Comparison of ENCODE assay signal across 13 cellular contexts in genomic region chr7:102284399-102284798, GRCh38. TPM values are rescaled to one million over a fixed set of nuclear protein-coding genes. Genes with fewer than 3 reads are reported as not detected.
A peak's percentile ranks its signal among the peaks of the same experiment; 100 is the strongest.
DNase-seq lines count a peak whose midpoint lies in the region; ATAC-seq and TF ChIP-seq lines count a peak whose summit lies in the region.
"Had no signal": no experiment of that assay in that cellular context is flagged by ENCODE, and none has a peak within 500 bp of the region (broad histone marks: within the 10 kb centered on the region; RNA-seq: fewer than 3 reads in every experiment).

No MANE protein-coding gene starts in this region.

- H2AFZ ChIP-seq in SK-N-SH (ENCODE audit: low read depth), result no peak overlapping the region

- BruUV-seq in Caco-2 (replicated peaks; lab: Mats Ljungman, UMichigan), result no TSS peak

- H3K36me3 ChIP-seq in SK-N-SH (replicated peaks in 1 of 2; ENCODE audit: control insufficient read depth in 1 of 2, insufficient read depth in 2 of 2, low read length in 1 of 2) (no peaks in the 10 kb centered on the region), Caco-2 (ENCODE audit: control insufficient read depth, insufficient read depth, low read length) (no peaks in the 10 kb centered on the region)
- H3K36me3 ChIP-seq: thyroid gland had no signal

- no peaks in the 10 kb centered on the region for H3F3A ChIP-seq in SK-N-SH (replicated peaks; ENCODE audit: insufficient read depth)

- POLR2A ChIA-PET in SK-N-SH (lab: Yijun Ruan, JAX) (interaction anchor here (1.3 kb wide), 1 partner anchor 111 kb away, joined by 5 read pairs; the partner anchor contains the start of gene PRKRIP1), Caco-2 (lab: Charles Lee) (no interaction called here)

- TF ChIP-seq RAD21 in SK-N-SH (IDR thresholded peaks at IDR 0.05; ENCODE audit: low read length), result no peak

- intact Hi-C loops in activated naive CD4-positive, alpha-beta T cell treated with anti-CD3 and anti-CD28 coated beads for 36 hours (cut with micrococcal nuclease), result loop anchor here (1.0 kb wide), 2 partner anchors 106 to 112 kb away; partner anchors contain the start of gene PRKRIP1
- intact Hi-C loops in Caco-2 (cut with micrococcal nuclease; ENCODE audit: unreplicated experiment), result loop anchor here (10.0 kb wide), 1 partner anchor 170 kb away; no protein-coding TSS in a partner anchor

- H3K27me3 ChIP-seq in SK-N-SH (ENCODE audit: insufficient read depth) (no peaks in the 10 kb centered on the region), Caco-2 (replicated peaks; ENCODE audit: control insufficient read depth, insufficient read depth, low read length) (no peaks in the 10 kb centered on the region)
- H3K27me3 ChIP-seq: thyroid gland had no signal

- H3K4me2 ChIP-seq in SK-N-SH, result no peak overlapping the region

- H3K27ac ChIP-seq in SK-N-SH (ENCODE audit: low read depth in 2 of 2, low read length in 1 of 2), result no peak overlapping the region

- H3K79me2 ChIP-seq in SK-N-SH (ENCODE audit: insufficient read depth), result no peaks in the 10 kb centered on the region

- WGBS in SK-N-SH (ENCODE audit: low lambda C conversion rate), result 90% methylated on average over 12 of the region's 12 CpGs

- H3K9me3 ChIP-seq in T-helper 17 cell (ENCODE audit: control insufficient read depth, low read length, poor library complexity, severe bottlenecking) (no peaks in the 10 kb centered on the region), SK-N-SH (no peaks in the 10 kb centered on the region), Caco-2 (no peaks in the 10 kb centered on the region)
- H3K9me3 ChIP-seq: thyroid gland had no signal

- no peak overlapping the region for H3K9ac ChIP-seq in SK-N-SH

- H3K4me1 Mint-ChIP-seq in activated naive CD4-positive, alpha-beta T cell treated with anti-CD3 and anti-CD28 coated beads for 36 hours (ENCODE audit: low read depth), result peaks cover 26% of the 10 kb centered on the region
- peaks cover 22% of the 10 kb centered on the region for H3K4me1 Mint-ChIP-seq in activated naive CD4-positive, alpha-beta T cell treated with anti-CD3 and anti-CD28 coated beads, Interleukin-2, amount 10 ng/mL, durations not matched to agents 7 days and 5 days
- peaks cover 26% of the 10 kb centered on the region for H3K4me1 Mint-ChIP-seq in T-helper 17 cell
- peaks cover 14 to 20% of the 10 kb centered on the region in 2 donors for H3K4me1 Mint-ChIP-seq in effector memory CD8-positive, alpha-beta T cell (ENCODE audit: low read depth in 2 of 2)
- H3K4me1 Mint-ChIP-seq in Caco-2 (ENCODE audit: low read depth, unreplicated experiment), result peaks cover 7% of the 10 kb centered on the region

- peak; percentile 52 for DNase-seq in activated naive CD4-positive, alpha-beta T cell treated with anti-CD3 and anti-CD28 coated beads for 36 hours
- DNase-seq in activated naive CD4-positive, alpha-beta T cell treated with anti-CD3 and anti-CD28 coated beads, Interleukin-2, amount 10 ng/mL, durations not matched to agents 7 days and 5 days, result no peak
- DNase-seq in T-helper 17 cell (no peak), SK-N-SH (no peak), Caco-2 (no peak), NK-92 (lab: John Stamatoyannopoulos, UW; ENCODE audit: unreplicated experiment) (no peak), NCI-H748 treated with DMSO at 0.1 percent for 48 hours (lab: John Stamatoyannopoulos, UW) (no peak)
- DNase-seq in effector memory CD8-positive, alpha-beta T cell, result no peak
- DNase-seq: cortex of kidney, immature natural killer cell, NCI-H2227 treated with DMSO at 0.1 percent for 48 hours had no signal

- peak overlapping the region; percentile 41 for H3K4me3 Mint-ChIP-seq in activated naive CD4-positive, alpha-beta T cell treated with anti-CD3 and anti-CD28 coated beads for 36 hours
- no peak overlapping the region for H3K4me3 Mint-ChIP-seq in activated naive CD4-positive, alpha-beta T cell treated with anti-CD3 and anti-CD28 coated beads, Interleukin-2, amount 10 ng/mL, durations not matched to agents 7 days and 5 days
- peak overlapping the region; percentile 82 for H3K4me3 Mint-ChIP-seq in T-helper 17 cell
- peak overlapping the region; percentile 54 to 74 for H3K4me3 Mint-ChIP-seq in effector memory CD8-positive, alpha-beta T cell
- no peak overlapping the region for H3K4me3 Mint-ChIP-seq in Caco-2 (ENCODE audit: unreplicated experiment)

- H3K9me2 ChIP-seq in SK-N-SH, result no peaks in the 10 kb centered on the region

- peak; percentile 62 for ATAC-seq in T-helper 17 cell
- ATAC-seq in effector memory CD8-positive, alpha-beta T cell (replicated peaks), result peak; percentile 37

- no peak overlapping the region for H3K27ac Mint-ChIP-seq in activated naive CD4-positive, alpha-beta T cell treated with anti-CD3 and anti-CD28 coated beads for 36 hours
- no peak overlapping the region for H3K27ac Mint-ChIP-seq in activated naive CD4-positive, alpha-beta T cell treated with anti-CD3 and anti-CD28 coated beads, Interleukin-2, amount 10 ng/mL, durations not matched to agents 7 days and 5 days
- H3K27ac Mint-ChIP-seq in T-helper 17 cell (peak overlapping the region; percentile 91), Caco-2 (ENCODE audit: unreplicated experiment) (no peak overlapping the region)
- H3K27ac Mint-ChIP-seq in effector memory CD8-positive, alpha-beta T cell, result peak overlapping the region; percentile 52 to 76

- H4K20me1 ChIP-seq in SK-N-SH (ENCODE audit: insufficient read depth), result peaks cover 7% of the 10 kb centered on the region; the same call in 1 of the 2 replicates

- H3K4me1 ChIP-seq in SK-N-SH (ENCODE audit: control insufficient read depth in 1 of 2, insufficient read depth in 2 of 2, low read depth in 1 of 2, low read length in 1 of 2), result peaks cover 0 to 37% of the 10 kb centered on the region in 2 experiments; a peak in 1 of 4 replicates
- H3K4me1 ChIP-seq in Caco-2, result peaks cover 3% of the 10 kb centered on the region; the same call in 1 of the 2 replicates

- TF ChIP-seq EP300 in SK-N-SH (IDR thresholded peaks at IDR 0.05; ENCODE audit: borderline replicate concordance in 1 of 2, low read depth in 1 of 2, low read length in 1 of 2), result no peak

- CTCF ChIA-PET in activated naive CD4-positive, alpha-beta T cell treated with anti-CD3 and anti-CD28 coated beads for 36 hours (lab: Charles Lee), result no interaction called here
- CTCF ChIA-PET in activated naive CD4-positive, alpha-beta T cell treated with anti-CD3 and anti-CD28 coated beads, Interleukin-2, amount 10 ng/mL, durations not matched to agents 7 days and 5 days (lab: Charles Lee), result interaction anchor here (9.4 kb wide), 1 partner anchor 106 kb away, joined by 78 read pairs; no protein-coding TSS in a partner anchor
- CTCF ChIA-PET in SK-N-SH (lab: Yijun Ruan, JAX) (interaction anchor here (0.8 to 15.8 kb wide), 9 partner anchors 13 to 741 kb away, joined by 3 to 421 read pairs (median 4); partner anchors contain the start of gene PRKRIP1), Caco-2 (lab: Charles Lee) (interaction anchor here (0.6 kb wide), 1 partner anchor 928 kb away, joined by 3 read pairs; no protein-coding TSS in a partner anchor)

- no peaks in the 10 kb centered on the region for H3K9me3 Mint-ChIP-seq in activated naive CD4-positive, alpha-beta T cell treated with anti-CD3 and anti-CD28 coated beads for 36 hours
- H3K9me3 Mint-ChIP-seq in activated naive CD4-positive, alpha-beta T cell treated with anti-CD3 and anti-CD28 coated beads, Interleukin-2, amount 10 ng/mL, durations not matched to agents 7 days and 5 days, result no peaks in the 10 kb centered on the region
- no peaks in the 10 kb centered on the region for H3K9me3 Mint-ChIP-seq in effector memory CD8-positive, alpha-beta T cell
- H3K9me3 Mint-ChIP-seq in Caco-2 (ENCODE audit: unreplicated experiment), result no peaks in the 10 kb centered on the region
- H3K9me3 Mint-ChIP-seq: activated naive CD4-positive, alpha-beta T cell treated with anti-CD3 and anti-CD28 coated beads, Interleukin-2, amount 50 U/mL, for 72 hours; immature natural killer cell had no signal

- no peak for TF ChIP-seq CTCF in SK-N-SH (IDR thresholded peaks at IDR 0.05)
- no peak for TF ChIP-seq CTCF in Caco-2 (IDR thresholded peaks at IDR 0.05; ENCODE audit: insufficient read depth in 1 of 2, low read depth in 1 of 2, low read length in 1 of 2, severe bottlenecking in 1 of 2, unreplicated experiment in 1 of 2)

- H3K4me3 ChIP-seq in SK-N-SH (ENCODE audit: low read depth in 2 of 2, low read length in 1 of 2) (no peak overlapping the region), Caco-2 (ENCODE audit: low read depth, low read length) (no peak overlapping the region)
- H3K4me3 ChIP-seq: thyroid gland had no signal

- H3K27me3 Mint-ChIP-seq in activated naive CD4-positive, alpha-beta T cell treated with anti-CD3 and anti-CD28 coated beads for 36 hours (ENCODE audit: low read depth), result peaks cover 10% of the 10 kb centered on the region
- peaks cover 64% of the 10 kb centered on the region for H3K27me3 Mint-ChIP-seq in activated naive CD4-positive, alpha-beta T cell treated with anti-CD3 and anti-CD28 coated beads, Interleukin-2, amount 10 ng/mL, durations not matched to agents 7 days and 5 days
- H3K27me3 Mint-ChIP-seq in T-helper 17 cell (no peaks in the 10 kb centered on the region), Caco-2 (ENCODE audit: insufficient read depth, unreplicated experiment) (no peaks in the 10 kb centered on the region)
- no peaks in the 10 kb centered on the region for H3K27me3 Mint-ChIP-seq in effector memory CD8-positive, alpha-beta T cell

- no peaks in the 10 kb centered on the region for H3K36me3 Mint-ChIP-seq in activated naive CD4-positive, alpha-beta T cell treated with anti-CD3 and anti-CD28 coated beads for 36 hours (ENCODE audit: low read depth)
- no peaks in the 10 kb centered on the region for H3K36me3 Mint-ChIP-seq in activated naive CD4-positive, alpha-beta T cell treated with anti-CD3 and anti-CD28 coated beads, Interleukin-2, amount 10 ng/mL, durations not matched to agents 7 days and 5 days
- H3K36me3 Mint-ChIP-seq in T-helper 17 cell (ENCODE audit: low read depth) (no peaks in the 10 kb centered on the region), Caco-2 (ENCODE audit: insufficient read depth, unreplicated experiment) (peaks cover 11% of the 10 kb centered on the region)
- H3K36me3 Mint-ChIP-seq in effector memory CD8-positive, alpha-beta T cell (ENCODE audit: insufficient read depth), result peaks cover 7% of the 10 kb centered on the region
- H3K36me3 Mint-ChIP-seq: activated naive CD4-positive, alpha-beta T cell treated with anti-CD3 and anti-CD28 coated beads, Interleukin-2, amount 50 U/mL, for 72 hours; immature natural killer cell had no signal

TF ChIP-seq in SK-N-SH, 30 proteins besides CTCF, POLR2A, EP300 and RAD21 (continues in another document):
- TF ChIP-seq NFIC (IDR thresholded peaks at IDR 0.05; ENCODE audit: borderline replicate concordance), result no peak
- TF ChIP-seq ELF1 (IDR thresholded peaks at IDR 0.05), result no peak
- no peak for TF ChIP-seq GATA2 (CRISPR knock-in tag; IDR thresholded peaks at IDR 0.05)
- TF ChIP-seq NRF1 (IDR thresholded peaks at IDR 0.05; ENCODE audit: low read depth, low read length), result no peak

RNA-seq across cellular contexts. Expression of gene SH2B2, which starts 2.3 kb away (rescaled TPM):
- total RNA-seq in activated naive CD4-positive, alpha-beta T cell treated with anti-CD3 and anti-CD28 coated beads for 36 hours, result 1 to 10 TPM; 1.4 TPM
- total RNA-seq in T-helper 17 cell, result 1 to 10 TPM; 2.0 to 2.1 TPM
- polyA plus RNA-seq in SK-N-SH (2012; rRNA removed), result 3.8 and 4.7 TPM in 2 replicates
- 1.5 and 3.3 TPM in 2 replicates for polyA plus RNA-seq in SK-N-SH (2012; cell fraction: cytosol; rRNA removed)
- polyA plus RNA-seq in SK-N-SH (2012; cell fraction: nucleus; rRNA removed), result 8.5 and 19.3 TPM in 2 replicates
- 8.1 and 10.6 TPM in 2 replicates for total RNA-seq in Caco-2 (2022)

Comparison
In these comparisons a context has a peak if more than half of its experiments do, and no peak if none do; other contexts are left out.
1. H3K4me3 Mint-ChIP-seq: peak in activated naive CD4-positive, alpha-beta T cell treated with anti-CD3 and anti-CD28 coated beads for 36 hours (single experiment), T-helper 17 cell (single experiment) and effector memory CD8-positive, alpha-beta T cell (2 of 2); none in activated naive CD4-positive, alpha-beta T cell treated with anti-CD3 and anti-CD28 coated beads, Interleukin-2, amount 10 ng/mL, durations not matched to agents 7 days and 5 days (single experiment) and Caco-2 (single experiment).
2. H3K27ac Mint-ChIP-seq: peak in T-helper 17 cell (single experiment) and effector memory CD8-positive, alpha-beta T cell (2 of 2); none in activated naive CD4-positive, alpha-beta T cell treated with anti-CD3 and anti-CD28 coated beads for 36 hours (single experiment), activated naive CD4-positive, alpha-beta T cell treated with anti-CD3 and anti-CD28 coated beads, Interleukin-2, amount 10 ng/mL, durations not matched to agents 7 days and 5 days (single experiment) and Caco-2 (single experiment).